8 cellular contexts compared by ENCODE assay signal in genomic region chr9:126578029-126578428, GRCh38. TPM values are rescaled to one million over a fixed set of nuclear protein-coding genes. Genes with fewer than 3 reads are reported as not detected.
"Had no signal": no experiment of that assay in that cellular context is flagged by ENCODE, and none has a peak within 500 bp of the region (broad histone marks: within the 10 kb centered on the region; RNA-seq: fewer than 3 reads in every experiment).

No MANE protein-coding gene starts in this region.

- H3K4me3 Mint-ChIP-seq: H9 had no signal

- H3K4me3 ChIP-seq: GM23248, K562 had no signal

- ATAC-seq: K562 had no signal

- H3K9ac ChIP-seq: GM23248 had no signal

- H3K27ac ChIP-seq: GM23248, HL-60 had no signal

- H3K27ac Mint-ChIP-seq: H9 had no signal

- H3K9me3 Mint-ChIP-seq: H9 had no signal

- H2AFZ ChIP-seq: GM23248 had no signal

- DNase-seq: GM23248, GOT3, H9, HCEC 1CT, IMR-90, KG1 had no signal

RNA-seq across cellular contexts. Expression of gene LMX1B, which starts 35.7 kb away (rescaled TPM):
- total RNA-seq: GM23248, IMR-90, K562 had no signal
- polyA plus RNA-seq: GM23248, IMR-90, K562 had no signal
